27 cellular contexts compared by ENCODE assay signal in genomic region chr9:92639124-92639523, GRCh38.
"Had no signal": no experiment of that assay in that cellular context is flagged by ENCODE, and none has a peak within 500 bp of the region (broad histone marks: within the 10 kb centered on the region; RNA-seq: fewer than 3 reads in every experiment).

No MANE protein-coding gene starts in this region.

- H3K4me1 Mint-ChIP-seq: activated T-helper 17 cell treated with anti-CD3 and anti-CD28 coated beads, Interleukin-2, amount 50 U/mL, for 72 hours; central memory CD8-positive, alpha-beta T cell; T-cell had no signal

- DNase-seq: activated CD4-positive, alpha-beta T cell treated with anti-CD3 and anti-CD28 coated beads, Interleukin-2, amount 10 ng/mL, durations not matched to agents 7 days and 5 days; activated CD4-positive, CD25-positive, alpha-beta regulatory T cell; activated CD8-positive, alpha-beta T cell treated with anti-CD3 and anti-CD28 coated beads for 36 hours; activated gamma-delta T cell; activated naive CD4-positive, alpha-beta T cell treated with anti-CD3 and anti-CD28 coated beads for 36 hours; activated T-cell treated with anti-CD3 and anti-CD28 coated beads for 4 hours; activated T-cell treated with anti-CD3 and anti-CD28 coated beads, Interleukin-2, amount 50 U/mL, for 48 hours; amygdala; MV-4-11; NCI-H1105; NCI-H1436; NCI-H187; NCI-H2081; NCI-H510A treated with DMSO at 0.1 percent for 48 hours; NCI-H69; PC-9; SIG-M5; T-cell; T-helper 2 cell; T1000 had no signal

- H2AFZ ChIP-seq: PC-9 had no signal

- H3K9me3 ChIP-seq: MG63 had no signal

- H3K27ac ChIP-seq: PC-9, SK-N-MC, VCaP had no signal

- H3K4me2 ChIP-seq: PC-9 had no signal

- H3K4me3 Mint-ChIP-seq: activated CD4-positive, alpha-beta T cell treated with anti-CD3 and anti-CD28 coated beads, Interleukin-2, amount 10 ng/mL, durations not matched to agents 7 days and 5 days; activated CD8-positive, alpha-beta T cell treated with anti-CD3 and anti-CD28 coated beads for 36 hours; activated naive CD4-positive, alpha-beta T cell treated with anti-CD3 and anti-CD28 coated beads for 36 hours; activated naive CD8-positive, alpha-beta T cell; activated T-helper 17 cell treated with anti-CD3 and anti-CD28 coated beads, Interleukin-2, amount 50 U/mL, for 72 hours; brain; central memory CD8-positive, alpha-beta T cell; T-cell had no signal

- H3K9me3 Mint-ChIP-seq: activated CD4-positive, alpha-beta T cell treated with anti-CD3 and anti-CD28 coated beads, Interleukin-2, amount 10 ng/mL, durations not matched to agents 7 days and 5 days; activated CD8-positive, alpha-beta T cell treated with anti-CD3 and anti-CD28 coated beads for 36 hours; activated naive CD4-positive, alpha-beta T cell treated with anti-CD3 and anti-CD28 coated beads for 36 hours; activated T-helper 17 cell treated with anti-CD3 and anti-CD28 coated beads, Interleukin-2, amount 50 U/mL, for 72 hours; brain; central memory CD8-positive, alpha-beta T cell; T-cell had no signal

- H3K27me3 Mint-ChIP-seq: activated CD4-positive, alpha-beta T cell treated with anti-CD3 and anti-CD28 coated beads, Interleukin-2, amount 10 ng/mL, durations not matched to agents 7 days and 5 days; activated CD8-positive, alpha-beta T cell treated with anti-CD3 and anti-CD28 coated beads for 36 hours; activated naive CD8-positive, alpha-beta T cell; activated T-helper 17 cell treated with anti-CD3 and anti-CD28 coated beads, Interleukin-2, amount 50 U/mL, for 72 hours; brain; central memory CD8-positive, alpha-beta T cell; T-cell had no signal

- H3K4me3 ChIP-seq: MG63, PC-9, SK-N-MC had no signal

- H3K27me3 ChIP-seq: MG63 had no signal

- H3K27ac Mint-ChIP-seq: activated CD4-positive, alpha-beta T cell treated with anti-CD3 and anti-CD28 coated beads, Interleukin-2, amount 10 ng/mL, durations not matched to agents 7 days and 5 days; activated CD8-positive, alpha-beta T cell treated with anti-CD3 and anti-CD28 coated beads for 36 hours; activated naive CD4-positive, alpha-beta T cell treated with anti-CD3 and anti-CD28 coated beads for 36 hours; activated naive CD8-positive, alpha-beta T cell; T-cell had no signal
